8 cellular contexts compared by ENCODE assay signal in the genomic region with DNA sequence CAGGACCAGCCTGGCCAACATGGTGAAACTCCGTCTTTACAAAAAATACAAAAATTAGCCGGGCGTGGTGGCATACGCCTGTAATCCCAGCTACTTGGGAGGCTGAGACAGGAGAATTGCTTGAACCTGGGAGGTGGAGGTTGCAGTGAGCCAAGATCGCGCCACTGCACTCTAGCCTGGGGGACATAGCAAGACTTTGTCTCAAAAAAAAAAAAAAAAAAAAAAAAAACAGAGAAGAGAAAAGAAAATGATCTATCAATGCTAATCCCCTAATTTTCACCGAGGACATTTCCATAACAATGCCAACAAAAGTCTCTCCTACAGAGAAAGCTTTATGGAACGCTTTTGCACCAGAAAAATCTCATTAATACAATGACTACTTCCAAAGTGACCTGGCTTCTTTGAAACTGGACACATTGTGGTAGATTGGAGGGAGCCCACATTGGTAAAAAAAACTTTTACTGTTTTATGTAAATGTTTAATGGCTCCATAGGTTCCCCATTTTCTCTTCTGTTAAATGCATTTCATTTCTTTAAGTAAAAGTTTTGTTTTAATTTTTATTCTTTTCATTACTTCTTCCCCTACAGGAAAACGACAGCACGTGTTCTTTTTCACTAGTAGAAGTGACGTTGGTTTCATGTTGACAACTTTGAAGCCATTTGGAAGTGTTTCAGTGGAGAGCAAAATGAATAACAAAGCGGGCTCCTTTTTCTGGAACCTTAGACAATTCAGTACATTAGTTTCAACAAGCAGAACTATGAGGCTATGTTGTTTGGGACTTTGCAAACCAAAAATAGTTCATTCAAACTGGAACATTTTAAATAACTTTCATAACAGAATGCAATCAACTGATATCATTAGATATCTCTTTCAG. TPM values are rescaled to one million over a fixed set of nuclear protein-coding genes. Genes with fewer than 3 reads are reported as not detected.
DNase-seq lines count a peak whose midpoint lies in the region; ATAC-seq and TF ChIP-seq lines count a peak whose summit lies in the region.

No MANE protein-coding gene starts in this region.

- POLR2A ChIA-PET in MCF 10A (lab: Yijun Ruan, JAX), result interaction anchor here (0.6 to 2.0 kb wide), 6 partner anchors 8 to 483 kb away, joined by 3 to 9 read pairs (median 4); no protein-coding TSS in a partner anchor

- H3K9me3 ChIP-seq in left ventricle myocardium inferior (replicated peaks), result no peaks in the 10 kb centered on the region
- H3K9me3 ChIP-seq in vagina, result no peaks in the 10 kb centered on the region

- BruUV-seq in MCF 10A (replicated peaks; lab: Mats Ljungman, UMichigan), result no TSS peak

- H3K4me1 Mint-ChIP-seq in MCF 10A (ENCODE audit: insufficient read depth, unreplicated experiment) (peaks cover 25% of the 10 kb centered on the region), mesothelial cell of epicardium (peaks cover 18% of the 10 kb centered on the region)

- no peak for TF ChIP-seq POLR2A in vagina (IDR thresholded peaks at IDR 0.05)

- H3K27ac Mint-ChIP-seq in MCF 10A (ENCODE audit: low read depth, unreplicated experiment) (peak overlapping the region; percentile 97), mesothelial cell of epicardium (peak overlapping the region; percentile 94)

- intact Hi-C loops in left ventricle myocardium inferior (cut with micrococcal nuclease), result no loop called here
- intact Hi-C loops in Right ventricle myocardium inferior (cut with DNase I), result no loop called here
- intact Hi-C loops in MCF 10A (cut with micrococcal nuclease), result loop anchor here (5.0 kb wide), 2 partner anchors 74 to 209 kb away; no protein-coding TSS in a partner anchor
- intact Hi-C loops in vagina (cut with DNase I), result no loop called here

- H3K4me1 ChIP-seq in left ventricle myocardium inferior (peaks cover 54% of the 10 kb centered on the region), vagina (peaks cover 26% of the 10 kb centered on the region)

- H3K27me3 ChIP-seq in left ventricle myocardium inferior (ENCODE audit: low read depth) (no peaks in the 10 kb centered on the region), vagina (no peaks in the 10 kb centered on the region)

- H3K27ac ChIP-seq in left ventricle myocardium inferior (replicated peaks) (peak overlapping the region; percentile 92), vagina (peak overlapping the region; percentile 72)

- DNase-seq in left ventricle myocardium inferior, result no peak
- DNase-seq in Right ventricle myocardium inferior (ENCODE audit: missing footprints), result no peak
- no peak for DNase-seq in MCF 10A (ENCODE audit: unreplicated experiment)
- no peak for DNase-seq in mesothelial cell of epicardium (ENCODE audit: low spot score in 2 of 2, unreplicated experiment in 2 of 2)
- no peak for DNase-seq in vagina (ENCODE audit: extremely low spot score in 2 of 2)
- DNase-seq in dedifferentiated amniotic fluid mesenchymal stem cell (ENCODE audit: extremely low spot score), result no peak

- no peaks in the 10 kb centered on the region for H3K9me3 Mint-ChIP-seq in MCF 10A (ENCODE audit: unreplicated experiment)
- no peaks in the 10 kb centered on the region for H3K9me3 Mint-ChIP-seq in mesothelial cell of epicardium

- no peak for TF ChIP-seq CTCF in left ventricle myocardium inferior (IDR thresholded peaks at IDR 0.05; ENCODE audit: borderline replicate concordance)
- TF ChIP-seq CTCF in MCF 10A (IDR thresholded peaks at IDR 0.05; ENCODE audit: unreplicated experiment), result no peak
- no peak for TF ChIP-seq CTCF in mesothelial cell of epicardium (IDR thresholded peaks at IDR 0.05; ENCODE audit: unreplicated experiment)
- no peak for TF ChIP-seq CTCF in vagina (IDR thresholded peaks at IDR 0.05)

- peaks cover 38% of the 10 kb centered on the region for H3K36me3 ChIP-seq in left ventricle myocardium inferior
- no peaks in the 10 kb centered on the region for H3K36me3 ChIP-seq in vagina

- H3K4me3 Mint-ChIP-seq in MCF 10A (ENCODE audit: unreplicated experiment) (peak overlapping the region; percentile 85), mesothelial cell of epicardium (peak overlapping the region; percentile 90)

- no peaks in the 10 kb centered on the region for H3K27me3 Mint-ChIP-seq in MCF 10A (ENCODE audit: insufficient read depth, unreplicated experiment)
- H3K27me3 Mint-ChIP-seq in mesothelial cell of epicardium (ENCODE audit: low read depth), result peaks cover 3% of the 10 kb centered on the region

- H3K36me3 Mint-ChIP-seq in MCF 10A (ENCODE audit: insufficient read depth, unreplicated experiment) (peaks cover 37% of the 10 kb centered on the region), mesothelial cell of epicardium (peaks cover 19% of the 10 kb centered on the region)

- ATAC-seq in Right ventricle myocardium inferior (no peak), GM18909 (IDR thresholded peaks at IDR 0.05; ENCODE audit: poor library complexity, unreplicated experiment) (no peak), HG03378 (IDR thresholded peaks at IDR 0.05; ENCODE audit: unreplicated experiment) (no peak)

- CTCF ChIA-PET in MCF 10A (lab: Yijun Ruan, JAX), result interaction anchor here (0.5 to 11.2 kb wide), 6 partner anchors 15 to 296 kb away, joined by 3 to 124 read pairs (median 4); no protein-coding TSS in a partner anchor

- peak overlapping the region; percentile 92 for H3K4me3 ChIP-seq in left ventricle myocardium inferior
- peak overlapping the region; percentile 66 to 69 for H3K4me3 ChIP-seq in vagina

RNA-seq across cellular contexts. Expression of a gene that starts 0.9 kb away (rescaled TPM):
- total RNA-seq in left ventricle myocardium inferior (39.9 TPM), Right ventricle myocardium inferior (36.1 TPM), MCF 10A (2022) (28.9 and 34.6 TPM in 2 replicates), mesothelial cell of epicardium (26.2 to 29.5 TPM (median 28.4 TPM) in 3 replicates), vagina (23.3 TPM)

RNA-seq across cellular contexts. Expression of a gene that starts 1.2 kb away (rescaled TPM):
- total RNA-seq in left ventricle myocardium inferior (0.69 TPM), Right ventricle myocardium inferior (0.68 TPM), MCF 10A (2022) (0.66 and 0.77 TPM in 2 replicates), mesothelial cell of epicardium (0.89 to 1.3 TPM (median 1.1 TPM) in 3 replicates), vagina (0.49 TPM)

RNA-seq across cellular contexts. Expression of a gene that starts 48.1 kb away (rescaled TPM):
- not detected for total RNA-seq in left ventricle myocardium inferior
- not detected for total RNA-seq in Right ventricle myocardium inferior
- not detected in 2 replicates for total RNA-seq in MCF 10A (2022)
- total RNA-seq in mesothelial cell of epicardium, result not detected in 3 replicates
- not detected for total RNA-seq in vagina
